ENCODE assay signal across 15 cellular contexts in the genomic region with DNA sequence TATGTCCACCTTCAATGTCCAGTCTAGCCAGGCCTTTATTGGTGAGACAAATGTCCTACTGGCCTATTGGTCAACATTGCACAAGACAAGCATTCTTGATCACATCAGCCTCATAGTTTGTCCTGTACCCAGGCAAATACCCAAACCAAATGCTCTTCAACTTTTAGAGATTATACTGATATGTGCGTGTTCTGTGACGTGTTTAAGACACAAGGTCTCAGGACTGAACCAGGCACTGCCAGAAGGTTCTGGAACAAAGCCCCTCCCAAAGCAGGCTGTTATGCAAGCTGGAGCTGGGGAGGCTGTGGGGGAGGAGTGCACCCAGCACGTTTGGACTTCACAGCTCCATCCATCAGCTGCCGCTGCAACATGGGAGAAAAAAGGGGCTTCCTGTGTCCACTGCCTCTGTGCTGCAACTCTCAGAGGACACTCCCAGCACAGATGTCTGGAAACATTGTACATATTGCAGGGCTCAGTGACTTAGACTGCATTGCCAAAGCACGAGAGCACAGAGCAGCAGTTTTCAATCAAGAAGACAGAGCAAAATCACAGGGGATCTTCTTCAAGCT. TPM values are rescaled to one million over a fixed set of nuclear protein-coding genes. Genes with fewer than 3 reads are reported as not detected.
DNase-seq lines count a peak whose midpoint lies in the region; ATAC-seq and TF ChIP-seq lines count a peak whose summit lies in the region.
"Had no signal": no experiment of that assay in that cellular context is flagged by ENCODE, and none has a peak within 500 bp of the region (broad histone marks: within the 10 kb centered on the region; RNA-seq: fewer than 3 reads in every experiment).

No MANE protein-coding gene starts in this region.

- H3K4me3 ChIP-seq in choroid plexus epithelial cell (ENCODE audit: low read depth, low read length) (no peak overlapping the region), heart right ventricle (no peak overlapping the region), osteoblast (ENCODE audit: insufficient read depth, low read length) (no peak overlapping the region), upper lobe of left lung (no peak overlapping the region), SJCRH30 (no peak overlapping the region)
- H3K4me3 ChIP-seq: cardiac muscle cell had no signal

- peak; percentile 82 to 90 (median 86) for ATAC-seq in heart right ventricle
- ATAC-seq in upper lobe of left lung (ENCODE audit: low FRiP score in 2 of 2), result peak; percentile 83 to 85

- TF ChIP-seq CTCF in choroid plexus epithelial cell (conservative IDR thresholded peaks at IDR 0.05; ENCODE audit: low read depth, low read length), result no peak
- no peak for TF ChIP-seq CTCF in heart right ventricle (IDR thresholded peaks at IDR 0.05)
- no peak for TF ChIP-seq CTCF in osteoblast (IDR thresholded peaks at IDR 0.05; ENCODE audit: extremely low read depth, low read depth, low read length)
- TF ChIP-seq CTCF in upper lobe of left lung (IDR thresholded peaks at IDR 0.05), result no peak

- H3K4me2 ChIP-seq in osteoblast (ENCODE audit: insufficient read depth, low read length), result no peak overlapping the region

- no peaks in the 10 kb centered on the region for H3K79me2 ChIP-seq in osteoblast (ENCODE audit: insufficient read depth, low read length)

- peak in 2 of 4 donors; percentile 24 to 70 for TF ChIP-seq EP300 in upper lobe of left lung (IDR thresholded peaks at IDR 0.05)

- H3K27ac ChIP-seq in heart right ventricle, result peak overlapping the region; percentile 63 to 87 (median 80)
- no peak overlapping the region for H3K27ac ChIP-seq in osteoblast (ENCODE audit: low read depth, low read length)
- H3K27ac ChIP-seq in upper lobe of left lung, result peak overlapping the region; percentile 68 to 87 (median 78)
- H3K27ac ChIP-seq in SJCRH30, result no peak overlapping the region
- H3K27ac ChIP-seq: cardiac muscle cell, VCaP had no signal

- peaks cover 0 to 100% (median 35%) of the 10 kb centered on the region in 9 donors for H3K36me3 ChIP-seq in heart right ventricle
- peaks cover 3% of the 10 kb centered on the region for H3K36me3 ChIP-seq in osteoblast (ENCODE audit: insufficient read depth, low read length)
- peaks cover 0 to 55% (median 3%) of the 10 kb centered on the region in 4 donors for H3K36me3 ChIP-seq in upper lobe of left lung
- no peaks in the 10 kb centered on the region for H3K36me3 ChIP-seq in SJCRH30

- no peak for TF ChIP-seq POLR2A in upper lobe of left lung (IDR thresholded peaks at IDR 0.05)

- H4K20me1 ChIP-seq in osteoblast (ENCODE audit: insufficient read depth, low read length), result no peaks in the 10 kb centered on the region

- no peaks in the 10 kb centered on the region for H3K9me3 ChIP-seq in heart right ventricle
- H3K9me3 ChIP-seq in osteoblast (ENCODE audit: low read depth, low read length), result no peaks in the 10 kb centered on the region
- no peaks in the 10 kb centered on the region for H3K9me3 ChIP-seq in upper lobe of left lung
- no peaks in the 10 kb centered on the region for H3K9me3 ChIP-seq in SJCRH30 (replicated peaks)

- H3K4me1 ChIP-seq in heart right ventricle, result peaks cover 4 to 69% (median 38%) of the 10 kb centered on the region in 9 donors
- H3K4me1 ChIP-seq in osteoblast (ENCODE audit: insufficient read depth, low read length), result peaks cover 13% of the 10 kb centered on the region
- H3K4me1 ChIP-seq in upper lobe of left lung, result peaks cover 0 to 18% (median 9%) of the 10 kb centered on the region in 4 donors
- peaks cover 1% of the 10 kb centered on the region for H3K4me1 ChIP-seq in SJCRH30

- 52 to 56% methylated on average over 5 of the region's 5 CpGs for WGBS in heart right ventricle, 2 donors
- 73 to 74% methylated on average over 4 to 5 of the region's 5 CpGs for WGBS in upper lobe of left lung, 2 donors

- DNase-seq in choroid plexus epithelial cell (ENCODE audit: low read depth) (peak; percentile 84), heart right ventricle (peak; percentile 77 to 86), osteoblast (ENCODE audit: insufficient read length, low spot score, missing footprints) (peak; percentile 17), upper lobe of left lung (peak in 1 of 2 donors; percentile 47), OCI-M2 (lab: John Stamatoyannopoulos, UW; ENCODE audit: unreplicated experiment) (no peak), hippocampal formation (lab: John Stamatoyannopoulos, UW) (no peak), SJCRH30 (no peak), 8988T (no peak)
- DNase-seq: activated T-cell treated with anti-CD3 and anti-CD28 coated beads, Interleukin-2, amount 50 U/mL, for 48 hours; COR-L47; head of caudate nucleus; NCI-H1417 treated with DMSO at 0.1 percent for 48 hours; NCI-H774 had no signal

- H2AFZ ChIP-seq in osteoblast (ENCODE audit: low read length), result no peak overlapping the region

- H3K27me3 ChIP-seq in heart right ventricle, result no peaks in the 10 kb centered on the region
- no peaks in the 10 kb centered on the region for H3K27me3 ChIP-seq in osteoblast (ENCODE audit: insufficient read depth, low read length)
- no peaks in the 10 kb centered on the region for H3K27me3 ChIP-seq in upper lobe of left lung
- H3K27me3 ChIP-seq in SJCRH30, result no peaks in the 10 kb centered on the region
- H3K27me3 ChIP-seq: cardiac muscle cell had no signal

- intact Hi-C loops in heart right ventricle (cut with DNase I), result loop anchor here in 3 of 10 donors (2.0 to 5.0 kb wide), 4 partner anchors 37 to 46 kb away; a partner anchor contains a TSS

RNA-seq across cellular contexts. Expression of a gene that starts 45.9 kb away (rescaled TPM):
- total RNA-seq in heart right ventricle (100 to 1,000 TPM in 1 of 10 donors, 10 to 100 TPM in 9; 33.5 to 120 (median 44.4) TPM), osteoblast (40.2 and 46.3 TPM in 2 replicates), upper lobe of left lung (10 to 100 TPM; 26.8 to 81.1 (median 46.1) TPM)
- polyA plus RNA-seq in heart right ventricle, result 10 to 100 TPM; 30.2 to 68.9 TPM
- 27.4 and 29.6 TPM in 2 replicates for total RNA-seq in SJCRH30 (2014; rRNA removed; shearing (Covaris generic))

Comparison
In these comparisons a context has a peak if more than half of its experiments do, and no peak if none do; other contexts are left out.
1. DNase-seq: peak in choroid plexus epithelial cell (single experiment), heart right ventricle (2 of 2) and osteoblast (single experiment); none in OCI-M2 (single experiment), hippocampal formation (0 of 2), SJCRH30 (0 of 2) and 8988T (single experiment).
2. H3K27ac ChIP-seq: peak in heart right ventricle (10 of 10) and upper lobe of left lung (4 of 4); none in osteoblast (single experiment) and SJCRH30 (single experiment).